11 cellular contexts compared by ENCODE assay signal in the genomic region with DNA sequence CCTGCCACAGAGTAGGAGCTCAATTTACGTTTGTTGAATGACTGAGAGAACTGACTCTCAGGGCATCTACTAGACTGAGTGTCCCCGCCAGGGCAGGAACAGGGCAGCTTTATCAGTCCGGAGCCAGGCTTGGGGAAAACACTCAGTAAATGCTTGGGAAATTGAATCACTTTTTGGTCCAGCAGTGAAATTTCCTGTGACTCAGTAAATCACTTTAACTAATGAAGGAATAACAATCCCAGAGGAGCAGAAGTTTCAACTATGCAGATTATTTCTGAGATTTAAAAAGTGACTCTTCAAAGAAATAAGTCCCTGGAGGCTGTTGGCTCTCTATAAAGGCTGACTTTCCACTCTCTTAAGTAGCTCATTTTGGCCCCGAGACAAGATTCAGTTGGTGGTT.
DNase-seq lines count a peak whose midpoint lies in the region; ATAC-seq and TF ChIP-seq lines count a peak whose summit lies in the region.
"Had no signal": no experiment of that assay in that cellular context is flagged by ENCODE, and none has a peak within 500 bp of the region (broad histone marks: within the 10 kb centered on the region; RNA-seq: fewer than 3 reads in every experiment).

No MANE protein-coding gene starts in this region.

- peaks cover 0 to 8% of the 10 kb centered on the region in 2 donors for H3K27me3 ChIP-seq in breast epithelium
- no peaks in the 10 kb centered on the region for H3K27me3 ChIP-seq in thoracic aorta (replicated peaks; ENCODE audit: insufficient read depth)
- H3K27me3 ChIP-seq in vagina, result no peaks in the 10 kb centered on the region

- peaks cover 3% of the 10 kb centered on the region for H3K27me3 Mint-ChIP-seq in HFFc6 (ENCODE audit: insufficient read depth)

- H3K36me3 ChIP-seq in breast epithelium (no peaks in the 10 kb centered on the region), thoracic aorta (no peaks in the 10 kb centered on the region), vagina (no peaks in the 10 kb centered on the region)

- peaks cover 43% of the 10 kb centered on the region for H3K4me1 Mint-ChIP-seq in HFFc6 (ENCODE audit: low read depth)
- H3K4me1 Mint-ChIP-seq: activated CD4-positive, alpha-beta T cell treated with anti-CD3 and anti-CD28 coated beads for 36 hours had no signal

- peak overlapping the region; percentile 69 to 72 for H3K27ac ChIP-seq in breast epithelium
- peak overlapping the region; percentile 96 for H3K27ac ChIP-seq in thoracic aorta
- no peak overlapping the region for H3K27ac ChIP-seq in vagina

- TF ChIP-seq POLR2A in breast epithelium (IDR thresholded peaks at IDR 0.05), result no peak
- TF ChIP-seq POLR2A in vagina (IDR thresholded peaks at IDR 0.05), result no peak

- peak; percentile 87 for DNase-seq in HFFc6
- DNase-seq in breast epithelium (ENCODE audit: low spot score in 2 of 2), result no peak
- DNase-seq in left ventricle myocardium superior, result no peak
- no peak for DNase-seq in thoracic aorta (ENCODE audit: low spot score)
- no peak for DNase-seq in NCI-H146 (lab: John Stamatoyannopoulos, UW)
- DNase-seq in superior temporal gyrus (ENCODE audit: extremely low spot score), result no peak
- DNase-seq in DMS153 (lab: John Stamatoyannopoulos, UW), result no peak
- DNase-seq in vagina (ENCODE audit: extremely low spot score in 2 of 2), result no peak
- DNase-seq: activated CD4-positive, alpha-beta T cell treated with anti-CD3 and anti-CD28 coated beads for 36 hours; DMS53; NCI-H510A had no signal

- no peaks in the 10 kb centered on the region for H3K4me1 ChIP-seq in breast epithelium
- peaks cover 35 to 67% of the 10 kb centered on the region in 2 donors for H3K4me1 ChIP-seq in thoracic aorta (ENCODE audit: control insufficient read depth in 1 of 2, low read depth in 2 of 2)
- no peaks in the 10 kb centered on the region for H3K4me1 ChIP-seq in vagina

- H3K9me3 ChIP-seq in breast epithelium (no peaks in the 10 kb centered on the region), thoracic aorta (no peaks in the 10 kb centered on the region), vagina (no peaks in the 10 kb centered on the region)

- peak overlapping the region; percentile 87 for H3K27ac Mint-ChIP-seq in HFFc6
- H3K27ac Mint-ChIP-seq: activated CD4-positive, alpha-beta T cell treated with anti-CD3 and anti-CD28 coated beads for 36 hours had no signal

- 0 out of 2 replicates have a peak, but pooled peaks cover 4% of the 10 kb centered on the region for H3K9me3 Mint-ChIP-seq in HFFc6

- no peak for TF ChIP-seq CTCF in HFFc6 (IDR thresholded peaks at IDR 0.05)
- no peak for TF ChIP-seq CTCF in breast epithelium (IDR thresholded peaks at IDR 0.05)
- no peak for TF ChIP-seq CTCF in thoracic aorta (IDR thresholded peaks at IDR 0.05)
- TF ChIP-seq CTCF in vagina (IDR thresholded peaks at IDR 0.05), result no peak

- H3K4me3 ChIP-seq in breast epithelium, result no peak overlapping the region
- peak overlapping the region; percentile 71 for H3K4me3 ChIP-seq in thoracic aorta
- H3K4me3 ChIP-seq in vagina, result no peak overlapping the region

- intact Hi-C loops in breast epithelium (cut with DNase I; ENCODE audit: low total_unique reads) (no loop called here), left ventricle myocardium superior (cut with micrococcal nuclease) (no loop called here), vagina (cut with DNase I) (loop anchor here (5.0 kb wide), 1 partner anchor 113 kb away; the partner anchor contains the start of gene FOXC2)

- peaks cover 6% of the 10 kb centered on the region; the same call in 1 of the 2 replicates for H3K36me3 Mint-ChIP-seq in HFFc6 (ENCODE audit: low read depth)

- ATAC-seq in left ventricle myocardium superior, result peak; percentile 79
- ATAC-seq in thoracic aorta (ENCODE audit: insufficient number of reproducible peaks, low FRiP score, low read depth), result peak; percentile 57
- ATAC-seq: activated CD4-positive, alpha-beta T cell treated with anti-CD3 and anti-CD28 coated beads for 36 hours had no signal

- H3K4me3 Mint-ChIP-seq in HFFc6, result peak overlapping the region; percentile 69
- H3K4me3 Mint-ChIP-seq: activated CD4-positive, alpha-beta T cell treated with anti-CD3 and anti-CD28 coated beads for 36 hours had no signal
